In the genomic region with DNA sequence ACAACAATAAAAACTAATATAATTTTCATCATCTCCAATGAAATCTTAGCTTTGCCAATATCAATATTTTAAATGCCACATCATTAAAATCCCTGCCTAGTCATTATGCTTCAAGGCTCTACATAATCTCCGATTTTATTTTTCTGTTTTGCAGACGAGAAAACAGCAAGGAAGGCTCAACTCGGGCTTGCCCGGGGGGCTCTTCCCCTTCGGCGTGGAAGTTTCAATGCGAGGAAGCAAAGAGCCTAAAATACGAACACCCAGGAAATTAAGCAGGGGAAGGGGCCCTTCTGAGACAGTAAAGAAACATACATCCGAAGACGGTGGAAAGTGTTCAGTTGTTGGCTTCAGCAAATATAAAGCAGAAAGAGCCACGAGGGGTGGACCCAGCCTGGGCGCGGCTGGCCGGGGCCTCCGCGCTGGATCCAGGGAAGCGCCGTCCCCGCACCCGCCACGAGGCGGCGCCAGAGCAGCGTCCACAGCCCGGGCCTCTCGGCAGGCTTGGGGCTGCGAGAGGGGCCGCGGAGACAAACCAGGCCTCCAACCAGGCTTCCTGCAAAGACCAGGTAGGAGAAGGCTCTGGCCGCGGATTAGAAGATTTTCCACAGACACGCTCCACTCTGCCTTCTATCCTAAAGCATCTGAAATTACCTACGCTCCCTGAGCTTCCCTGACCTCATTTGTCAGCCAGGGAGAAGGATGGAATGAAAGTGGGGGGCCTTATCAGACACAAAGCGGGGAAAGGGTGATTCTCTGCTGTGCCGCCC, we compare ENCODE assay signal across 8 cellular contexts.
DNase-seq lines count a peak whose midpoint lies in the region; ATAC-seq and TF ChIP-seq lines count a peak whose summit lies in the region.

No MANE protein-coding gene starts in this region.

- no peak for TF ChIP-seq POLR2A in lower leg skin (IDR thresholded peaks at IDR 0.05)

- no peaks in the 10 kb centered on the region for H3K9me3 ChIP-seq in BE2C

- ATAC-seq in GM19324 (IDR thresholded peaks at IDR 0.05; ENCODE audit: low FRiP score, unreplicated experiment): peak; percentile 69
- no peak for ATAC-seq in GM18520 (IDR thresholded peaks at IDR 0.05; ENCODE audit: unreplicated experiment)

- DNase-seq in BE2C: peak; percentile 80
- peak; percentile 50 for DNase-seq in NCI-H1105 (lab: John Stamatoyannopoulos, UW)
- DNase-seq in activated CD4-positive, alpha-beta T cell treated with anti-CD3 and anti-CD28 coated beads for 48 hours: peak; percentile 73
- peak; percentile 19 for DNase-seq in dedifferentiated amniotic fluid mesenchymal stem cell (ENCODE audit: extremely low spot score)
- DNase-seq in lower leg skin (ENCODE audit: low spot score in 2 of 2): peak; percentile 21 to 92
- DNase-seq in stimulated activated CD8-positive, alpha-beta memory T cell treated with anti-CD3 and anti-CD28 coated beads, Interleukin-12 subunit alpha, Interleukin-12 subunit beta, amount 100 ng/mL, for 24 hours (ENCODE audit: extremely low read depth): peak; percentile 23

- no peaks in the 10 kb centered on the region for H3K36me3 ChIP-seq in BE2C

- intact Hi-C loops in lower leg skin (cut with DNase I; ENCODE audit: low total_unique reads): no loop called here

- TF ChIP-seq CTCF in BE2C (IDR thresholded peaks at IDR 0.05; ENCODE audit: low read depth, low read length) (peak; percentile 95), lower leg skin (IDR thresholded peaks at IDR 0.05) (peak in 1 of 3 donors; percentile 64)

- peaks cover 3% of the 10 kb centered on the region; the same call in 1 of the 2 replicates for H3K27me3 ChIP-seq in BE2C

- no peaks in the 10 kb centered on the region for H3K4me1 ChIP-seq in BE2C

- 14 to 18% methylated on average over 35 of the region's 35 CpGs for WGBS in lower leg skin, 2 donors

- no peak overlapping the region for H3K4me3 ChIP-seq in BE2C (ENCODE audit: low read depth, low read length)
- H3K4me3 ChIP-seq in lower leg skin (ENCODE audit: low read depth, poor library complexity, severe bottlenecking): no peak overlapping the region

Comparison
In these comparisons a context has a peak if more than half of its experiments do, and no peak if none do; other contexts are left out.
1. DNase-seq: peak in every context shown above with its lines; median percentile 80 in BE2C; 73 in activated CD4-positive, alpha-beta T cell treated with anti-CD3 and anti-CD28 coated beads for 48 hours; 56 in lower leg skin; 50 in NCI-H1105; 23 in stimulated activated CD8-positive, alpha-beta memory T cell treated with anti-CD3 and anti-CD28 coated beads, Interleukin-12 subunit alpha, Interleukin-12 subunit beta, amount 100 ng/mL, for 24 hours; 19 in dedifferentiated amniotic fluid mesenchymal stem cell.